ENCODE assay signal across 25 cellular contexts in genomic region chr5:180021900-180022299, GRCh38.
"Had no signal": no experiment of that assay in that cellular context is flagged by ENCODE, and none has a peak within 500 bp of the region (broad histone marks: within the 10 kb centered on the region; RNA-seq: fewer than 3 reads in every experiment).

No MANE protein-coding gene starts in this region.

- H3K27me3 ChIP-seq: breast epithelium, gastrocnemius medialis, hepatocyte, right lobe of liver, testis, uterus had no signal

- H3K9me3 Mint-ChIP-seq: activated CD4-positive, alpha-beta memory T cell treated with anti-CD3 and anti-CD28 coated beads for 36 hours; activated CD4-positive, alpha-beta T cell treated with anti-CD3 and anti-CD28 coated beads, Interleukin-2, amount 10 ng/mL, durations not matched to agents 24 days and 14 days; activated naive CD4-positive, alpha-beta T cell treated with anti-CD3 and anti-CD28 coated beads, Interleukin-2, amount 50 U/mL, for 24 hours; activated T-cell treated with anti-CD3 and anti-CD28 coated beads, Interleukin-2, amount 50 U/mL, for 4 hours; activated T-helper 17 cell treated with anti-CD3 and anti-CD28 coated beads, Interleukin-2, amount 50 U/mL, for 72 hours; dendritic cell treated with granulocyte-macrophage colony-stimulating factor and Interleukin-4, amounts not matched to agents 40 ng/mL and 50 ng/mL, for 4 days; T-helper 2 cell treated with Interferon-gamma antibody and Interleukin-4, amounts not matched to agents 5 μg/mL and 100 μg/mL, for 36 hours had no signal

- ATAC-seq: activated CD4-positive, CD25-positive, alpha-beta regulatory T cell treated with anti-CD3 and anti-CD28 coated beads, Interleukin-2, amount 50 U/mL, for 24 hours; activated naive CD8-positive, alpha-beta T cell treated with anti-CD3 and anti-CD28 coated beads, Interleukin-2, amount 50 U/mL, for 24 hours; activated T-cell treated with anti-CD3 and anti-CD28 coated beads, Interleukin-2, amount 50 U/mL, for 4 hours; activated T-helper 17 cell treated with anti-CD3 and anti-CD28 coated beads, Interleukin-2, amount 50 U/mL, for 72 hours; gastrocnemius medialis; left colon; naive thymus-derived CD8-positive, alpha-beta T cell; right lobe of liver; stimulated activated naive CD8-positive, alpha-beta T cell treated with anti-CD3 and anti-CD28 coated beads, Interleukin-15, Interleukin-2, amounts not matched to agents 100 U/mL and 50 U/mL, for 24 hours had no signal

- H3K4me3 ChIP-seq: breast epithelium, gastrocnemius medialis, hepatocyte, right lobe of liver, testis, uterus had no signal

- H3K4me3 Mint-ChIP-seq: activated CD4-positive, alpha-beta memory T cell treated with anti-CD3 and anti-CD28 coated beads for 36 hours; activated CD4-positive, alpha-beta T cell treated with anti-CD3 and anti-CD28 coated beads, Interleukin-2, amount 10 ng/mL, durations not matched to agents 24 days and 14 days; activated naive CD4-positive, alpha-beta T cell treated with anti-CD3 and anti-CD28 coated beads, Interleukin-2, amount 50 U/mL, for 24 hours; activated naive CD8-positive, alpha-beta T cell treated with anti-CD3 and anti-CD28 coated beads, Interleukin-2, amount 50 U/mL, for 24 hours; activated T-cell treated with anti-CD3 and anti-CD28 coated beads, Interleukin-2, amount 50 U/mL, for 4 hours; activated T-helper 17 cell treated with anti-CD3 and anti-CD28 coated beads, Interleukin-2, amount 50 U/mL, for 72 hours; dendritic cell treated with granulocyte-macrophage colony-stimulating factor and Interleukin-4, amounts not matched to agents 40 ng/mL and 50 ng/mL, for 4 days; memory B cell; naive thymus-derived CD8-positive, alpha-beta T cell; T-helper 2 cell treated with Interferon-gamma antibody and Interleukin-4, amounts not matched to agents 5 μg/mL and 100 μg/mL, for 36 hours; type B pancreatic cell had no signal

- H3K4me1 Mint-ChIP-seq: activated CD4-positive, alpha-beta T cell treated with anti-CD3 and anti-CD28 coated beads, Interleukin-2, amount 10 ng/mL, durations not matched to agents 24 days and 14 days; activated naive CD4-positive, alpha-beta T cell treated with anti-CD3 and anti-CD28 coated beads, Interleukin-2, amount 50 U/mL, for 24 hours; activated T-helper 17 cell treated with anti-CD3 and anti-CD28 coated beads, Interleukin-2, amount 50 U/mL, for 72 hours had no signal

- DNase-seq: activated CD4-positive, alpha-beta memory T cell treated with anti-CD3 and anti-CD28 coated beads for 36 hours; activated CD4-positive, alpha-beta T cell treated with anti-CD3 and anti-CD28 coated beads, Interleukin-2, amount 10 ng/mL, durations not matched to agents 24 days and 14 days; activated naive CD8-positive, alpha-beta T cell treated with anti-CD3 and anti-CD28 coated beads, Interleukin-2, amount 50 U/mL, for 24 hours; activated T-cell treated with anti-CD3 and anti-CD28 coated beads, Interleukin-2, amount 50 U/mL, for 4 hours; central memory CD4-positive, alpha-beta T cell; erythroblast; gastrocnemius medialis; left colon; naive thymus-derived CD8-positive, alpha-beta T cell; posterior cingulate gyrus; right lobe of liver; stimulated activated CD4-positive, alpha-beta T cell treated with anti-CD3 and anti-CD28 coated beads, Interleukin-2, amount 100 ng/mL, for 48 hours; stimulated activated naive CD8-positive, alpha-beta T cell treated with anti-CD3 and anti-CD28 coated beads, Interleukin-15, Interleukin-2, amounts not matched to agents 100 U/mL and 50 U/mL, for 24 hours; T-helper 1 cell; testis; uterus had no signal

- H3K27me3 Mint-ChIP-seq: activated CD4-positive, alpha-beta memory T cell treated with anti-CD3 and anti-CD28 coated beads for 36 hours; activated CD4-positive, alpha-beta T cell treated with anti-CD3 and anti-CD28 coated beads, Interleukin-2, amount 10 ng/mL, durations not matched to agents 24 days and 14 days; activated naive CD4-positive, alpha-beta T cell treated with anti-CD3 and anti-CD28 coated beads, Interleukin-2, amount 50 U/mL, for 24 hours; activated naive CD8-positive, alpha-beta T cell treated with anti-CD3 and anti-CD28 coated beads, Interleukin-2, amount 50 U/mL, for 24 hours; activated T-helper 17 cell treated with anti-CD3 and anti-CD28 coated beads, Interleukin-2, amount 50 U/mL, for 72 hours; dendritic cell treated with granulocyte-macrophage colony-stimulating factor and Interleukin-4, amounts not matched to agents 40 ng/mL and 50 ng/mL, for 4 days; memory B cell; naive thymus-derived CD8-positive, alpha-beta T cell; type B pancreatic cell had no signal

- H3K27ac Mint-ChIP-seq: activated CD4-positive, alpha-beta memory T cell treated with anti-CD3 and anti-CD28 coated beads for 36 hours; activated CD4-positive, alpha-beta T cell treated with anti-CD3 and anti-CD28 coated beads, Interleukin-2, amount 10 ng/mL, durations not matched to agents 24 days and 14 days; activated naive CD4-positive, alpha-beta T cell treated with anti-CD3 and anti-CD28 coated beads, Interleukin-2, amount 50 U/mL, for 24 hours; activated naive CD8-positive, alpha-beta T cell treated with anti-CD3 and anti-CD28 coated beads, Interleukin-2, amount 50 U/mL, for 24 hours; activated T-helper 17 cell treated with anti-CD3 and anti-CD28 coated beads, Interleukin-2, amount 50 U/mL, for 72 hours; dendritic cell treated with granulocyte-macrophage colony-stimulating factor and Interleukin-4, amounts not matched to agents 40 ng/mL and 50 ng/mL, for 4 days; memory B cell; naive thymus-derived CD8-positive, alpha-beta T cell; T-helper 2 cell treated with Interferon-gamma antibody and Interleukin-4, amounts not matched to agents 5 μg/mL and 100 μg/mL, for 36 hours; type B pancreatic cell had no signal

- H3K36me3 ChIP-seq: breast epithelium, gastrocnemius medialis, right lobe of liver, uterus had no signal
